9 cellular contexts compared by ENCODE assay signal in genomic region chr3:125140817-125141595, GRCh38.
DNase-seq lines count a peak whose midpoint lies in the region; ATAC-seq, FAIRE-seq and TF ChIP-seq lines count a peak whose summit lies in the region.
"Had no signal": no experiment of that assay in that cellular context is flagged by ENCODE, and none has a peak within 500 bp of the region (broad histone marks: within the 10 kb centered on the region; RNA-seq: fewer than 3 reads in every experiment).

No MANE protein-coding gene starts in this region.

- H3K4me2 ChIP-seq in GM12878 (ENCODE audit: control insufficient read depth, insufficient read depth): peak overlapping the region; percentile 93
- H3K4me2 ChIP-seq in trophoblast cell (ENCODE audit: low read length): peak overlapping the region; percentile 60

- H3K9me3 ChIP-seq in GM12878 (replicated peaks; ENCODE audit: control insufficient read depth, insufficient read depth, low read length) (no peaks in the 10 kb centered on the region; the same call in 2 of the 3 replicates), trophoblast cell (ENCODE audit: insufficient read depth, low read depth, low read length) (peaks cover 2% of the 10 kb centered on the region)

- RAD21 ChIA-PET in GM12878 (lab: Charles Lee; ENCODE audit: unreplicated experiment): interaction anchor here (1.2 to 12.0 kb wide), 5 partner anchors 20 to 214 kb away, joined by 4 to 106 read pairs (median 9); no protein-coding TSS in a partner anchor

- intact Hi-C loops in GM12878 (cut with micrococcal nuclease; ENCODE audit: unreplicated experiment): loop anchor here (1.0 to 5.0 kb wide), 3 partner anchors 20 to 61 kb away; no protein-coding TSS in a partner anchor

- TF ChIP-seq CTCF in GM12878 (IDR thresholded peaks at IDR 0.05 in 2 of 3, conservative IDR thresholded peaks at IDR 0.05 in 1 of 3; ENCODE audit: control insufficient read depth in 2 of 3, extremely low read depth in 1 of 3, insufficient read depth in 1 of 3, low read depth in 3 of 3, low read length in 3 of 3): no peak

- peak overlapping the region; percentile 60 for H3K4me3 ChIP-seq in GM12878
- H3K4me3 ChIP-seq in trophoblast cell (ENCODE audit: low read depth, low read length): no peak overlapping the region
- H3K4me3 ChIP-seq: K562 had no signal

- CTCF ChIA-PET in GM12878 (lab: Yijun Ruan, JAX): interaction anchor here (0.7 to 3.6 kb wide), 8 partner anchors 13 to 216 kb away, joined by 3 to 24 read pairs (median 6); no protein-coding TSS in a partner anchor

- no peaks in the 10 kb centered on the region for H3K36me3 ChIP-seq in GM12878 (ENCODE audit: control insufficient read depth in 2 of 2, insufficient read depth in 2 of 2, low read length in 1 of 2)
- no peaks in the 10 kb centered on the region for H3K36me3 ChIP-seq in trophoblast cell (ENCODE audit: control insufficient read depth in 1 of 2, insufficient read depth in 2 of 2, low read length in 2 of 2)

- H4K91ac ChIP-seq in trophoblast cell (ENCODE audit: low read depth, low read length): peak overlapping the region; percentile 81

- H3K79me2 ChIP-seq in GM12878 (ENCODE audit: control insufficient read depth, insufficient read depth, low read length): no peaks in the 10 kb centered on the region; the same call in 1 of the 2 replicates
- peaks cover 6% of the 10 kb centered on the region for H3K79me2 ChIP-seq in trophoblast cell (ENCODE audit: control insufficient read depth, insufficient read depth, low read length, poor library complexity)

- SMC1A ChIA-PET in GM12878 (lab: Charles Lee; ENCODE audit: uncharacterized antibody, unreplicated experiment): interaction anchor here (1.4 to 9.3 kb wide), 5 partner anchors 12 to 88 kb away, joined by 5 to 54 read pairs (median 16); no protein-coding TSS in a partner anchor

- H3K27ac ChIP-seq in GM12878 (ENCODE audit: control insufficient read depth, insufficient read depth) (peak overlapping the region; percentile 95), trophoblast cell (ENCODE audit: low read depth, low read length) (peak overlapping the region; percentile 13)

- 7% methylated on average over 19 of the region's 19 CpGs for whole genome bisulfite sequencing in GM12878 (ENCODE audit: insufficient coverage, insufficient replicate concordance, low lambda C conversion rate, missing lambda C conversion rate)
- no CpG with 5 or more reads among the region's 19 CpGs for WGBS in trophoblast cell (ENCODE audit: extremely low coverage, insufficient coverage, insufficient read length)

- H2BK12ac ChIP-seq in trophoblast cell (ENCODE audit: low read length): peak overlapping the region; percentile 13

- H2BK120ac ChIP-seq in trophoblast cell (ENCODE audit: insufficient read depth, low read length, poor library complexity): peak overlapping the region; percentile 95

- peak overlapping the region; percentile 74 for H3K18ac ChIP-seq in trophoblast cell (ENCODE audit: low read length)

- peak overlapping the region; percentile 87 for H4K8ac ChIP-seq in trophoblast cell (ENCODE audit: low read depth, low read length)

- peak; percentile 16 for ATAC-seq in GM18873 (IDR thresholded peaks at IDR 0.05; ENCODE audit: low FRiP score, unreplicated experiment)
- ATAC-seq in HG02938 (IDR thresholded peaks at IDR 0.05; ENCODE audit: unreplicated experiment): peak; percentile 19
- ATAC-seq in GM12878: peak; percentile 6
- ATAC-seq: K562 had no signal

- H4K20me1 ChIP-seq in GM12878 (ENCODE audit: control insufficient read depth, insufficient read depth): no peaks in the 10 kb centered on the region

- no peak overlapping the region for H2AFZ ChIP-seq in GM12878 (ENCODE audit: control insufficient read depth, low read depth, low read length)
- H2AFZ ChIP-seq in trophoblast cell (ENCODE audit: insufficient read depth, low read length, poor library complexity): peak overlapping the region; percentile 59

- FAIRE-seq in GM12878 (lab: Jason Lieb, UNC): peak; percentile 69
- FAIRE-seq: K562 had no signal

- TF ChIP-seq POLR2A in GM12878 (IDR thresholded peaks at IDR 0.05; ENCODE audit: low read depth, low read length): no peak

- in situ Hi-C loops in GM12878 (cut with MboI): no loop called here

- H3K27me3 ChIP-seq in GM12878 (replicated peaks in 1 of 2; ENCODE audit: control insufficient read depth in 2 of 2, insufficient read depth in 2 of 2, low read length in 1 of 2) (no peaks in the 10 kb centered on the region), trophoblast cell (ENCODE audit: insufficient read depth, low read length) (no peaks in the 10 kb centered on the region)

- peak overlapping the region; percentile 87 for H2BK5ac ChIP-seq in trophoblast cell (ENCODE audit: low read depth, low read length, poor library complexity)

- no TSS peak for BruUV-seq in GM12878 (replicated peaks; lab: Mats Ljungman, UMichigan)

- no peak for DNase-seq in GM12878 (ENCODE audit: low read depth, low spot score)
- DNase-seq in trophoblast cell: no peak
- DNase-seq in NCI-H510A (lab: John Stamatoyannopoulos, UW): no peak
- DNase-seq in NCI-H2196 treated with DMSO at 0.1 percent for 48 hours (lab: John Stamatoyannopoulos, UW; ENCODE audit: unreplicated experiment): no peak
- no peak for DNase-seq in cerebellum (ENCODE audit: low spot score)
- no peak for DNase-seq in islet precursor cell

- H3K4ac ChIP-seq in trophoblast cell (ENCODE audit: low read depth, low read length): peak overlapping the region; percentile 62

- peak overlapping the region; percentile 77 for H2AK5ac ChIP-seq in trophoblast cell (ENCODE audit: low read length)

- H3K14ac ChIP-seq in trophoblast cell (ENCODE audit: low read length): peak overlapping the region; percentile 85

- H3K4me1 ChIP-seq in GM12878 (ENCODE audit: control insufficient read depth, insufficient read depth, low read length): peaks cover 94% of the 10 kb centered on the region
- H3K4me1 ChIP-seq in trophoblast cell (ENCODE audit: control insufficient read depth in 1 of 2, insufficient read depth in 2 of 2, low read length in 2 of 2): peaks cover 39 to 53% of the 10 kb centered on the region in 2 experiments

- POLR2A ChIA-PET in GM12878 (lab: Charles Lee): interaction anchor here (0.6 to 2.5 kb wide), 7 partner anchors 8 to 88 kb away, joined by 3 to 15 read pairs (median 4); no protein-coding TSS in a partner anchor

- TF ChIP-seq RAD21 in GM12878 (IDR thresholded peaks at IDR 0.05; ENCODE audit: insufficient read depth, low read depth, low read length): no peak

- H4K12ac ChIP-seq in trophoblast cell (ENCODE audit: low read depth, low read length): peak overlapping the region; percentile 27

- peaks cover 43% of the 10 kb centered on the region for H3K79me1 ChIP-seq in trophoblast cell (ENCODE audit: low read length)

- H3K9ac ChIP-seq in GM12878 (ENCODE audit: control insufficient read depth, insufficient read depth, low read length): peak overlapping the region; percentile 84
- no peak overlapping the region for H3K9ac ChIP-seq in trophoblast cell (ENCODE audit: low read length)

- 0 out of 4 replicates have a peak, but pooled peaks of 1 of the 2 experiments have one; percentile 7 for TF ChIP-seq EP300 in GM12878 (IDR thresholded peaks at IDR 0.05; ENCODE audit: borderline replicate concordance in 1 of 2, control insufficient read depth in 1 of 2, low read depth in 2 of 2, low read length in 2 of 2)

- H3K23ac ChIP-seq in trophoblast cell (ENCODE audit: low read length): no peak overlapping the region

TF ChIP-seq in GM12878, 131 proteins besides CTCF, POLR2A, EP300 and RAD21 (continues in another document):
- no peak for TF ChIP-seq RELA (IDR thresholded peaks at IDR 0.05; ENCODE audit: borderline replicate concordance, partially characterized antibody)
- TF ChIP-seq SKIL (IDR thresholded peaks at IDR 0.05; ENCODE audit: low read depth, poor library complexity, severe bottlenecking): peak; percentile 58
- TF ChIP-seq ATF2 (IDR thresholded peaks at IDR 0.05; ENCODE audit: low read length): no peak
- no peak for TF ChIP-seq EGR1 (IDR thresholded peaks at IDR 0.05; ENCODE audit: borderline replicate concordance in 1 of 2, low read depth in 2 of 2, low read length in 2 of 2)
- no peak for TF ChIP-seq ZNF622 (IDR thresholded peaks at IDR 0.05)
- no peak for TF ChIP-seq PAX5 (IDR thresholded peaks at IDR 0.05; ENCODE audit: borderline replicate concordance, low read depth, low read length)
